12 cellular contexts compared by ENCODE assay signal in the genomic region with DNA sequence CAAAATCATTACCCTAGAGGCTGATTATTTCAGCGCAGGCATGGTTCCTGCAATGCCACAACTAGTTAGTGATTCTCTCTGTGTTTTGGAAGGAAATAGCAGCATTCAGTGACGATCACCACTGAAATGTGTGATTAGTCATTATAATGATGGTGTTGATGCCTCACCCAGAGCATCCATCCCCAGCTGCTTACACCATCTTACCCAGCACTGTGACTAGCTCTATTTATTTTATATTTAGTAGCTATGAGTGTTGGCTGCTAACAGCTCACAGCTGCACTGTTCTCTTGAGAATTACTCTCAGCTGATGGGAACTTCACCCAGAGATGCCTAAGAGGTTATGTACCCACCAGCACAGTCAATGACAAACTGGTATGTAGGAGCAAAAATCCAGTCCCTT.
"Had no signal": no experiment of that assay in that cellular context is flagged by ENCODE, and none has a peak within 500 bp of the region (broad histone marks: within the 10 kb centered on the region; RNA-seq: fewer than 3 reads in every experiment).

No MANE protein-coding gene starts in this region.

- DNase-seq: activated gamma-delta T cell treated with Interleukin-2 at 50 U/mL for 16 hours; activated T-cell treated with anti-CD3 and anti-CD28 coated beads, Interleukin-2, amount 50 U/mL, for 1 hour; brain microvascular endothelial cell; caudate nucleus; effector CD4-positive, alpha-beta T cell; heart left ventricle; islet precursor cell; lower lobe of right lung; naive thymus-derived CD8-positive, alpha-beta T cell; stimulated activated CD4-positive, alpha-beta T cell treated with anti-CD3 and anti-CD28 coated beads, Interleukin-12 subunit alpha, Interleukin-12 subunit beta, amount 100 ng/mL, for 4 hours; T-helper 1 cell; transverse colon had no signal
